Comparison of ENCODE assay signal across 16 cellular contexts in the genomic region with DNA sequence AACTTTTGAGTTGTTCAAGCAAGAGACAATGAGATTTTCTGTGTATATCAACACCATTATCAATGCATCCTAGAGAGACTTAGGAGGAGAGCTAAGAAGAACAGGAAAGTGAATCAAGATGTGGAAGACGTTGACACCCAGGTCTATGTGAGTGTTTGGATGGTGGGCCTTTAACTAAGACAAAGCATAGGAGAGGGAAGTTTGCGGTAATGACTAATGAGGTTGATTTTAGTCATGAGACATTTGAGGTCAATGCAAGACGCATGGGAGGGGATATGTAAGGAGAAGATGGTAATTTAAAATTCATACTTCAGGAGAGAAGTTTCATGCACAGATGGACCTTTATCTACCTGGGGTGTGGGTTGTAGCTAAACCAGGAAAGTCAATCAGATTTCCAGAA.
"Had no signal": no experiment of that assay in that cellular context is flagged by ENCODE, and none has a peak within 500 bp of the region (broad histone marks: within the 10 kb centered on the region; RNA-seq: fewer than 3 reads in every experiment).

No MANE protein-coding gene starts in this region.

- H3K36me3 Mint-ChIP-seq: type B pancreatic cell had no signal

- H3K4me1 Mint-ChIP-seq: activated B cell treated with CpG ODN at 0.5 μM for 24 hours, memory B cell had no signal

- DNase-seq: activated B cell treated with CpG ODN at 0.5 μM for 24 hours; activated CD4-positive, alpha-beta T cell treated with anti-CD3 and anti-CD28 coated beads for 48 hours; activated CD8-positive, alpha-beta T cell treated with anti-CD3 and anti-CD28 coated beads for 36 hours; activated naive CD4-positive, alpha-beta T cell treated with anti-CD3 and anti-CD28 coated beads for 36 hours; activated T-cell treated with anti-CD3 and anti-CD28 coated beads, Interleukin-2, amount 50 U/mL, for 1 hour; aorta; cerebellar nuclear complex; cortex of kidney; gastrocnemius medialis; heart left ventricle; kidney glomerular epithelial cell; stimulated activated naive CD4-positive, alpha-beta T cell had no signal

- H3K9me3 Mint-ChIP-seq: activated B cell treated with CpG ODN at 0.5 μM for 24 hours; activated CD8-positive, alpha-beta T cell treated with anti-CD3 and anti-CD28 coated beads for 36 hours; activated naive CD4-positive, alpha-beta T cell treated with anti-CD3 and anti-CD28 coated beads for 36 hours; activated T-helper 2 cell treated with anti-CD3 and anti-CD28 coated beads, Interferon-gamma antibody, Interleukin-2, Interleukin-4, amounts not matched to agents 10 μg/mL and 5 μg/mL and 100 μg/mL, durations not matched to agents 14 hours and 24 hours and 36 hours; T-helper 2 cell treated with Interferon-gamma antibody and Interleukin-4, amounts not matched to agents 5 μg/mL and 100 μg/mL, for 36 hours had no signal

- ATAC-seq: activated CD8-positive, alpha-beta T cell treated with anti-CD3 and anti-CD28 coated beads for 36 hours; gastrocnemius medialis; heart left ventricle had no signal

- H3K27ac Mint-ChIP-seq: activated B cell treated with CpG ODN at 0.5 μM for 24 hours; activated CD8-positive, alpha-beta T cell treated with anti-CD3 and anti-CD28 coated beads for 36 hours; activated naive CD4-positive, alpha-beta T cell treated with anti-CD3 and anti-CD28 coated beads for 36 hours; activated T-helper 2 cell treated with anti-CD3 and anti-CD28 coated beads, Interferon-gamma antibody, Interleukin-2, Interleukin-4, amounts not matched to agents 10 μg/mL and 5 μg/mL and 100 μg/mL, durations not matched to agents 14 hours and 24 hours and 36 hours; memory B cell; T-helper 2 cell treated with Interferon-gamma antibody and Interleukin-4, amounts not matched to agents 5 μg/mL and 100 μg/mL, for 36 hours; type B pancreatic cell had no signal

- H3K4me3 Mint-ChIP-seq: activated B cell treated with CpG ODN at 0.5 μM for 24 hours; activated CD8-positive, alpha-beta T cell treated with anti-CD3 and anti-CD28 coated beads for 36 hours; activated naive CD4-positive, alpha-beta T cell treated with anti-CD3 and anti-CD28 coated beads for 36 hours; memory B cell; T-helper 2 cell treated with Interferon-gamma antibody and Interleukin-4, amounts not matched to agents 5 μg/mL and 100 μg/mL, for 36 hours; type B pancreatic cell had no signal

- H3K27me3 Mint-ChIP-seq: activated B cell treated with CpG ODN at 0.5 μM for 24 hours; activated CD8-positive, alpha-beta T cell treated with anti-CD3 and anti-CD28 coated beads for 36 hours; memory B cell; type B pancreatic cell had no signal
